ENCODE assay signal across 1 cellular context in the genomic region with DNA sequence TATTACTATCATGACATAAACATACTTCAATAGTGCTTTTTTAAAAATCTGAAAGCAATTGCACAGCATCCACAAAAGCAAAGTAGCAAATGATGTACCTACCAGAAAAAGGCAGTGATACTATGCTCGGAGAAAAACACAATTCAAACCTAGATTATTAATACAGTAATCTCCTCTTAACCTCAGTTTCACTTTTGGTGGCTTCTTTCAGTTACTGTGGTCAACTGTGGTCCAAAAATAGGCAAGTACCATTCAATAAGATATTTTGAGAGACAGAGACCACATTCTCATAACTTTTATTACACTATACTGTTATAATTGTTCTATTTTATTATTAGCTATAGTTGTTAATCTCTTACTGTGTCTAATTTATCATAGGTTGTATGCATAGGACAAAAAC.
A peak's percentile ranks its signal among the peaks of the same experiment; 100 is the strongest.
TF ChIP-seq lines count a peak whose summit lies in the region.

No MANE protein-coding gene starts in this region.

TF ChIP-seq in GM12878, 131 proteins besides CTCF, POLR2A, EP300 and RAD21 (continued from another document):
- TF ChIP-seq, protein P1, sequence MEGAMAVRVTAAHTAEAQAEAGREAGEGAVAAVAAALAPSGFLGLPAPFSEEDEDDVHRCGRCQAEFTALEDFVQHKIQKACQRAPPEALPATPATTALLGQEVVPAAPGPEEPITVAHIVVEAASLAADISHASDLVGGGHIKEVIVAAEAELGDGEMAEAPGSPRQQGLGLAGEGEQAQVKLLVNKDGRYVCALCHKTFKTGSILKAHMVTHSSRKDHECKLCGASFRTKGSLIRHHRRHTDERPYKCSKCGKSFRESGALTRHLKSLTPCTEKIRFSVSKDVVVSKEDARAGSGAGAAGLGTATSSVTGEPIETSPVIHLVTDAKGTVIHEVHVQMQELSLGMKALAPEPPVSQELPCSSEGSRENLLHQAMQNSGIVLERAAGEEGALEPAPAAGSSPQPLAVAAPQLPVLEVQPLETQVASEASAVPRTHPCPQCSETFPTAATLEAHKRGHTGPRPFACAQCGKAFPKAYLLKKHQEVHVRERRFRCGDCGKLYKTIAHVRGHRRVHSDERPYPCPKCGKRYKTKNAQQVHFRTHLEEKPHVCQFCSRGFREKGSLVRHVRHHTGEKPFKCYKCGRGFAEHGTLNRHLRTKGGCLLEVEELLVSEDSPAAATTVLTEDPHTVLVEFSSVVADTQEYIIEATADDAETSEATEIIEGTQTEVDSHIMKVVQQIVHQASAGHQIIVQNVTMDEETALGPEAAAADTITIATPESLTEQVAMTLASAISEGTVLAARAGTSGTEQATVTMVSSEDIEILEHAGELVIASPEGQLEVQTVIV (IDR thresholded peaks at IDR 0.05; ENCODE audit: borderline replicate concordance, partially characterized antibody) = no peak
- no peak for TF ChIP-seq NFYA (IDR thresholded peaks at IDR 0.05; ENCODE audit: borderline replicate concordance, low read depth, low read length)
- 0 out of 2 replicates have a peak, but pooled peaks have one; percentile 36 for TF ChIP-seq ZBED1 (IDR thresholded peaks at IDR 0.05; ENCODE audit: borderline replicate concordance)
- TF ChIP-seq MYC (IDR thresholded peaks at IDR 0.05; ENCODE audit: insufficient read depth, insufficient read length, insufficient replicate concordance, low read length, severe bottlenecking) = no peak
- TF ChIP-seq RAD51 (IDR thresholded peaks at IDR 0.05) = no peak
- TF ChIP-seq LARP7 (IDR thresholded peaks at IDR 0.05) = no peak
- no peak for TF ChIP-seq HDGF (IDR thresholded peaks at IDR 0.05)
- TF ChIP-seq FOXM1 (IDR thresholded peaks at IDR 0.05; ENCODE audit: low read depth, low read length) = peak; percentile 69; the same call in 1 of the 2 replicates
- TF ChIP-seq RUNX3 (IDR thresholded peaks at IDR 0.05; ENCODE audit: low read length) = peak; percentile 97
- peak; percentile 36; the same call in 1 of the 2 replicates for TF ChIP-seq BCL11A (IDR thresholded peaks at IDR 0.05; ENCODE audit: low read depth, low read length)
- no peak for TF ChIP-seq ZZZ3 (IDR thresholded peaks at IDR 0.05; ENCODE audit: control insufficient read depth, insufficient read length, low read depth)
- TF ChIP-seq NRF1 (conservative IDR thresholded peaks at IDR 0.05; ENCODE audit: low read depth, low read length) = no peak
- TF ChIP-seq, protein P2, sequence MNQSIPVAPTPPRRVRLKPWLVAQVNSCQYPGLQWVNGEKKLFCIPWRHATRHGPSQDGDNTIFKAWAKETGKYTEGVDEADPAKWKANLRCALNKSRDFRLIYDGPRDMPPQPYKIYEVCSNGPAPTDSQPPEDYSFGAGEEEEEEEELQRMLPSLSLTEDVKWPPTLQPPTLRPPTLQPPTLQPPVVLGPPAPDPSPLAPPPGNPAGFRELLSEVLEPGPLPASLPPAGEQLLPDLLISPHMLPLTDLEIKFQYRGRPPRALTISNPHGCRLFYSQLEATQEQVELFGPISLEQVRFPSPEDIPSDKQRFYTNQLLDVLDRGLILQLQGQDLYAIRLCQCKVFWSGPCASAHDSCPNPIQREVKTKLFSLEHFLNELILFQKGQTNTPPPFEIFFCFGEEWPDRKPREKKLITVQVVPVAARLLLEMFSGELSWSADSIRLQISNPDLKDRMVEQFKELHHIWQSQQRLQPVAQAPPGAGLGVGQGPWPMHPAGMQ (IDR thresholded peaks at IDR 0.05; ENCODE audit: borderline replicate concordance) = no peak
- no peak for TF ChIP-seq FOS (IDR thresholded peaks at IDR 0.05; ENCODE audit: borderline replicate concordance, extremely low read depth, insufficient read length)
- TF ChIP-seq MEF2B (IDR thresholded peaks at IDR 0.05; ENCODE audit: partially characterized antibody, poor library complexity, severe bottlenecking) = peak; percentile 75
- TF ChIP-seq JUNB (IDR thresholded peaks at IDR 0.05) = peak; percentile 66
- no peak for TF ChIP-seq RBBP5 (conservative IDR thresholded peaks at IDR 0.05)
- no peak for TF ChIP-seq ZNF622 (IDR thresholded peaks at IDR 0.05)
- TF ChIP-seq CEBPZ (IDR thresholded peaks at IDR 0.05; ENCODE audit: low read depth, low read length) = no peak
- no peak for TF ChIP-seq CEBPB (IDR thresholded peaks at IDR 0.05; ENCODE audit: borderline replicate concordance in 1 of 2, low read depth in 2 of 2, low read length in 2 of 2)
- peak; percentile 29; the same call in 1 of the 2 replicates for TF ChIP-seq CREM (IDR thresholded peaks at IDR 0.05; ENCODE audit: low read depth)
- 0 out of 2 replicates have a peak, but pooled peaks have one; percentile 43 for TF ChIP-seq TBL1XR1 (IDR thresholded peaks at IDR 0.05; ENCODE audit: low read depth, low read length)
- TF ChIP-seq POU2F2 (IDR thresholded peaks at IDR 0.05; ENCODE audit: borderline replicate concordance, low read depth, low read length) = no peak
- no peak for TF ChIP-seq RCOR1 (conservative IDR thresholded peaks at IDR 0.05; ENCODE audit: low read depth, low read length)
- TF ChIP-seq MEF2A (IDR thresholded peaks at IDR 0.05; ENCODE audit: insufficient read depth, low read depth, low read length) = peak; percentile 97
- no peak for TF ChIP-seq SREBF1 (IDR thresholded peaks at IDR 0.05; ENCODE audit: low read length)
- TF ChIP-seq ZBTB4 (CRISPR knock-in tag; IDR thresholded peaks at IDR 0.05) = no peak
- no peak for TF ChIP-seq MLLT1 (IDR thresholded peaks at IDR 0.05)
- no peak for TF ChIP-seq KDM1A (IDR thresholded peaks at IDR 0.05; ENCODE audit: borderline replicate concordance)
- no peak for TF ChIP-seq SIX5 (IDR thresholded peaks at IDR 0.05; ENCODE audit: low read depth, low read length, severe bottlenecking)
- TF ChIP-seq SRF (IDR thresholded peaks at IDR 0.05; ENCODE audit: low read depth in 2 of 2, low read length in 2 of 2) = no peak
- no peak for TF ChIP-seq NR2C2 (IDR thresholded peaks at IDR 0.05; ENCODE audit: borderline replicate concordance, control insufficient read depth, insufficient read length, low read depth)
- TF ChIP-seq, protein P3, sequence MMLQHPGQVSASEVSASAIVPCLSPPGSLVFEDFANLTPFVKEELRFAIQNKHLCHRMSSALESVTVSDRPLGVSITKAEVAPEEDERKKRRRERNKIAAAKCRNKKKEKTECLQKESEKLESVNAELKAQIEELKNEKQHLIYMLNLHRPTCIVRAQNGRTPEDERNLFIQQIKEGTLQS (IDR thresholded peaks at IDR 0.05; ENCODE audit: borderline replicate concordance, extremely low read depth, low read depth, low read length) = no peak
- TF ChIP-seq NR2C1 (IDR thresholded peaks at IDR 0.05) = no peak
- no peak for TF ChIP-seq EED (IDR thresholded peaks at IDR 0.05; ENCODE audit: low read depth)
- TF ChIP-seq TARDBP (IDR thresholded peaks at IDR 0.05; ENCODE audit: borderline replicate concordance) = no peak
- TF ChIP-seq, protein P4, sequence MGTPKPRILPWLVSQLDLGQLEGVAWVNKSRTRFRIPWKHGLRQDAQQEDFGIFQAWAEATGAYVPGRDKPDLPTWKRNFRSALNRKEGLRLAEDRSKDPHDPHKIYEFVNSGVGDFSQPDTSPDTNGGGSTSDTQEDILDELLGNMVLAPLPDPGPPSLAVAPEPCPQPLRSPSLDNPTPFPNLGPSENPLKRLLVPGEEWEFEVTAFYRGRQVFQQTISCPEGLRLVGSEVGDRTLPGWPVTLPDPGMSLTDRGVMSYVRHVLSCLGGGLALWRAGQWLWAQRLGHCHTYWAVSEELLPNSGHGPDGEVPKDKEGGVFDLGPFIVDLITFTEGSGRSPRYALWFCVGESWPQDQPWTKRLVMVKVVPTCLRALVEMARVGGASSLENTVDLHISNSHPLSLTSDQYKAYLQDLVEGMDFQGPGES (IDR thresholded peaks at IDR 0.05) = no peak
- TF ChIP-seq IKZF2 (IDR thresholded peaks at IDR 0.05) = no peak
- no peak for TF ChIP-seq SP1 (IDR thresholded peaks at IDR 0.05; ENCODE audit: low read depth, low read length)
